In the genomic region with DNA sequence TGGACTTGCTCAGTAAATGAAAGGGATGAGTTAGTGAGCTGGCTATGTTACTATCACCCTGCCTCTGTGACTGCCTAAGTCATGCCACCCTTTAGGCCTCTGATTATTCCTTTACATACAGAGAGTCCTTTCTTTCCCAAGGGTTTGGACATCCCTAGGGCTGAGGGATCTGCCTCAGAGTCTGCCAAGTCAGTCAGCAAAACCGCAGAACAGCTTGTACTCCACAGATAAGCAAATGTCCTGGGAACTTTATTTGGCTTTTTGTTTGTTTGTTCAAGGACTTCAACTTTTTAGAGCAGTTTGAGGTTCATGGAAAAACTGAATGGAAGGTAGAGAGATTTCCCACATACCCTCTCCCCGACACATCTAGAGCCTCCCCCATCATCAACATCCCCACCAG, we compare ENCODE assay signal across 21 cellular contexts.
DNase-seq lines count a peak whose midpoint lies in the region; ATAC-seq and TF ChIP-seq lines count a peak whose summit lies in the region.
"Had no signal": no experiment of that assay in that cellular context is flagged by ENCODE, and none has a peak within 500 bp of the region (broad histone marks: within the 10 kb centered on the region; RNA-seq: fewer than 3 reads in every experiment).

No MANE protein-coding gene starts in this region.

- H3K79me2 ChIP-seq in PC-3 (ENCODE audit: low read length) (no peaks in the 10 kb centered on the region), mammary epithelial cell (ENCODE audit: insufficient read depth, low read length) (no peaks in the 10 kb centered on the region)

- CTCF ChIA-PET in PC-3 (lab: Charles Lee): no interaction called here
- CTCF ChIA-PET in mammary epithelial cell (lab: Charles Lee; ENCODE audit: low non-redundant PET): no interaction called here

- H4K20me1 ChIP-seq in PC-3 (ENCODE audit: low read length) (no peaks in the 10 kb centered on the region), mammary epithelial cell (ENCODE audit: insufficient read depth, low read length) (no peaks in the 10 kb centered on the region)

- H3K27ac ChIP-seq in PC-3 (ENCODE audit: low read length): no peak overlapping the region
- no peak overlapping the region for H3K27ac ChIP-seq in mammary epithelial cell (ENCODE audit: insufficient read depth, low read depth, low read length)
- H3K27ac ChIP-seq: dorsolateral prefrontal cortex had no signal

- POLR2A ChIA-PET in PC-3 (lab: Charles Lee; ENCODE audit: unreplicated experiment): no interaction called here

- ATAC-seq in PC-3 (no peak), GM19467 (IDR thresholded peaks at IDR 0.05; ENCODE audit: unreplicated experiment) (no peak)
- ATAC-seq: activated T-helper 17 cell treated with anti-CD3 and anti-CD28 coated beads, Interleukin-2, amount 50 U/mL, for 72 hours; T-cell had no signal

- H3K4me1 ChIP-seq in PC-3 (ENCODE audit: insufficient read depth, low read length): peaks cover 8% of the 10 kb centered on the region; the same call in 1 of the 2 replicates
- peaks cover 17% of the 10 kb centered on the region for H3K4me1 ChIP-seq in mammary epithelial cell (ENCODE audit: insufficient read depth, low read length)

- peak; percentile 2 for DNase-seq in PC-3
- DNase-seq in mammary epithelial cell: peak; percentile 57
- peak; percentile 90 for DNase-seq in foreskin melanocyte
- DNase-seq in skeletal muscle cell (ENCODE audit: low read depth): peak; percentile 60
- DNase-seq in stimulated activated CD8-positive, alpha-beta memory T cell treated with anti-CD3 and anti-CD28 coated beads, Interleukin-4, amount 100 ng/mL, for 48 hours: no peak
- DNase-seq in activated CD8-positive, alpha-beta memory T cell treated with anti-CD3 and anti-CD28 coated beads, Interleukin-2, amount 50 U/mL, for 4 hours: no peak
- DNase-seq in stimulated activated CD4-positive, alpha-beta T cell treated with anti-CD3 and anti-CD28 coated beads, Interleukin-4, amount 100 ng/mL, for 24 hours: no peak
- DNase-seq: activated CD4-positive, alpha-beta T cell treated with anti-CD3 and anti-CD28 coated beads, Interleukin-2, amount 10 ng/mL, durations not matched to agents 24 days and 14 days; activated naive CD8-positive, alpha-beta T cell treated with anti-CD3 and anti-CD28 coated beads for 36 hours; DND-41; dorsolateral prefrontal cortex; HCEC 1CT; IMR-90; NCI-H146; NCI-H2171 treated with DMSO at 0.1 percent for 48 hours; NCI-H526 treated with DMSO at 0.1 percent for 48 hours; SHP77 treated with DMSO at 0.1 percent for 48 hours; T-cell had no signal

- no peak overlapping the region for H3K4me3 ChIP-seq in PC-3 (ENCODE audit: low read length)
- H3K4me3 ChIP-seq in mammary epithelial cell (replicated peaks in 1 of 3; ENCODE audit: insufficient read depth in 1 of 3, low read depth in 2 of 3, low read length in 3 of 3): no peak overlapping the region
- no peak overlapping the region for H3K4me3 ChIP-seq in skeletal muscle cell (ENCODE audit: low read depth, low read length)
- H3K4me3 ChIP-seq: dorsolateral prefrontal cortex, lung had no signal

- H3K36me3 ChIP-seq in PC-3 (ENCODE audit: low read depth, low read length): no peaks in the 10 kb centered on the region
- no peaks in the 10 kb centered on the region for H3K36me3 ChIP-seq in mammary epithelial cell (ENCODE audit: insufficient read depth, low read length)

- 97% methylated on average over 2 of the region's 2 CpGs for WGBS in mammary epithelial cell (ENCODE audit: low coverage, missing lambda C conversion rate)

- BruUV-seq in PC-3 (replicated peaks; lab: Mats Ljungman, UMichigan): no TSS peak
- no TSS peak for BruUV-seq in mammary epithelial cell (replicated peaks; lab: Mats Ljungman, UMichigan)

- H2AFZ ChIP-seq in PC-3 (ENCODE audit: low read length): no peak overlapping the region
- H2AFZ ChIP-seq in mammary epithelial cell (ENCODE audit: low read depth, low read length): no peak overlapping the region

- H3K27me3 ChIP-seq in PC-3 (ENCODE audit: low read length) (no peaks in the 10 kb centered on the region), mammary epithelial cell (ENCODE audit: insufficient read depth, low read length) (no peaks in the 10 kb centered on the region)
- H3K27me3 ChIP-seq: dorsolateral prefrontal cortex had no signal

- dilution Hi-C loops in mammary epithelial cell (cut with HindIII; ENCODE audit: low sequenced_read_pairs): no loop called here

- in situ Hi-C loops in mammary epithelial cell (cut with MboI; ENCODE audit: low sequenced_read_pairs in 2 of 2): no loop called here

- H3K4me2 ChIP-seq in PC-3 (ENCODE audit: low read length): no peak overlapping the region
- H3K4me2 ChIP-seq in mammary epithelial cell (ENCODE audit: insufficient read depth, low read depth, low read length): no peak overlapping the region

- intact Hi-C loops in PC-3 (cut with micrococcal nuclease): no loop called here
- intact Hi-C loops in mammary epithelial cell (cut with micrococcal nuclease): no loop called here

- no peaks in the 10 kb centered on the region for H3K9me3 ChIP-seq in PC-3 (ENCODE audit: low read length)
- no peaks in the 10 kb centered on the region for H3K9me3 ChIP-seq in mammary epithelial cell (replicated peaks; ENCODE audit: insufficient read depth, low read length)

- TF ChIP-seq CTCF in PC-3 (conservative IDR thresholded peaks at IDR 0.05; ENCODE audit: low read depth, low read length) (no peak), mammary epithelial cell (conservative IDR thresholded peaks at IDR 0.05 in 1 of 2, IDR thresholded peaks at IDR 0.05 in 1 of 2; ENCODE audit: extremely low read depth in 1 of 2, insufficient read depth in 1 of 2, low read depth in 1 of 2, low read length in 2 of 2) (no peak)

- H3K9me2 ChIP-seq in PC-3 (replicated peaks; ENCODE audit: low read length): no peaks in the 10 kb centered on the region

- no peaks in the 10 kb centered on the region for H3F3A ChIP-seq in PC-3 (ENCODE audit: low read length, unreplicated experiment)

- H3K9ac ChIP-seq in PC-3 (ENCODE audit: low read length) (no peak overlapping the region), mammary epithelial cell (ENCODE audit: insufficient read depth, low read length) (no peak overlapping the region)

Comparison
In these comparisons a context has a peak if more than half of its experiments do, and no peak if none do; other contexts are left out.
1. DNase-seq: peak in PC-3 (single experiment), mammary epithelial cell (single experiment), foreskin melanocyte (single experiment) and skeletal muscle cell (single experiment); none in stimulated activated CD8-positive, alpha-beta memory T cell treated with anti-CD3 and anti-CD28 coated beads, Interleukin-4, amount 100 ng/mL, for 48 hours (single experiment), activated CD8-positive, alpha-beta memory T cell treated with anti-CD3 and anti-CD28 coated beads, Interleukin-2, amount 50 U/mL, for 4 hours (single experiment) and stimulated activated CD4-positive, alpha-beta T cell treated with anti-CD3 and anti-CD28 coated beads, Interleukin-4, amount 100 ng/mL, for 24 hours (single experiment).